Comparison of ENCODE assay signal across 1 cellular context in the genomic region with DNA sequence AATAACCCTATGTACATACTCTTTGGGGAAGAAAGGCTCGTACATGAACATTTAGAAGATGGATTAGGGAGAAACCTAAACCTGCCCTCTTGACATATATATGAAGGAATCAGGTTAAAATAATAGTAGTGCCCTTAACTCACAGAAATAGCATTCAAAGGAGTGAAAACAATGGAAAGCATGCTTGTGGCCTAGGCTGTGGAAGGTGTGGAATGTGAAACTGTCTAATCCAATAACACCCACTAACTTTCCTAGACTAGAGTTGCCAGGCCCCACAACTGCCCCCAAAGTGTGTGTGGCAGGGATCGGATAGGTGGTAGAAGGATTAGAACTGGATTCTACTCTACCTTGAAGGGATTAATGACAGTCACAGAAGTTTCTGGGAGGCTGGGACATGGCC.
TF ChIP-seq lines count a peak whose summit lies in the region.

No MANE protein-coding gene starts in this region.

TF ChIP-seq in H1, 55 proteins besides CTCF, POLR2A, EP300 and RAD21:
- no peak for TF ChIP-seq SP4 (IDR thresholded peaks at IDR 0.05; ENCODE audit: low read length)
- TF ChIP-seq CBX8 (IDR thresholded peaks at IDR 0.05; ENCODE audit: borderline replicate concordance, low read depth, low read length): no peak
- TF ChIP-seq CHD1 (IDR thresholded peaks at IDR 0.05; ENCODE audit: low read depth, low read length): no peak
- no peak for TF ChIP-seq SAP30 (IDR thresholded peaks at IDR 0.05; ENCODE audit: insufficient read depth, insufficient replicate concordance, low read length)
- TF ChIP-seq MAFK (IDR thresholded peaks at IDR 0.05; ENCODE audit: low read depth, low read length): no peak
- no peak for TF ChIP-seq SP2 (IDR thresholded peaks at IDR 0.05; ENCODE audit: low read length)
- TF ChIP-seq SIN3A (conservative IDR thresholded peaks at IDR 0.05 in 1 of 2, IDR thresholded peaks at IDR 0.05 in 1 of 2; ENCODE audit: low read depth in 1 of 2, low read length in 2 of 2): no peak
- TF ChIP-seq, protein P1, sequence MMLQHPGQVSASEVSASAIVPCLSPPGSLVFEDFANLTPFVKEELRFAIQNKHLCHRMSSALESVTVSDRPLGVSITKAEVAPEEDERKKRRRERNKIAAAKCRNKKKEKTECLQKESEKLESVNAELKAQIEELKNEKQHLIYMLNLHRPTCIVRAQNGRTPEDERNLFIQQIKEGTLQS (IDR thresholded peaks at IDR 0.05; ENCODE audit: insufficient read depth, low read depth, low read length): no peak
- no peak for TF ChIP-seq BACH1 (IDR thresholded peaks at IDR 0.05; ENCODE audit: low read length)
- TF ChIP-seq HDAC6 (IDR thresholded peaks at IDR 0.05; ENCODE audit: low read depth, low read length): no peak
- TF ChIP-seq ASH2L (IDR thresholded peaks at IDR 0.05; ENCODE audit: low read length): no peak
- no peak for TF ChIP-seq EZH2 (IDR thresholded peaks at IDR 0.05; ENCODE audit: low read depth, low read length, severe bottlenecking)
- TF ChIP-seq HDAC2 (IDR thresholded peaks at IDR 0.05; ENCODE audit: borderline replicate concordance in 1 of 2, low read depth in 2 of 2, low read length in 2 of 2): no peak
- no peak for TF ChIP-seq SIX5 (IDR thresholded peaks at IDR 0.05; ENCODE audit: low read depth, low read length)
- TF ChIP-seq TCF12 (IDR thresholded peaks at IDR 0.05; ENCODE audit: low read depth, low read length): no peak
- TF ChIP-seq FOSL1 (IDR thresholded peaks at IDR 0.05; ENCODE audit: insufficient read depth, low read depth, low read length): no peak
- no peak for TF ChIP-seq SIRT6 (IDR thresholded peaks at IDR 0.05; ENCODE audit: low read length)
TF ChIP-seq in H1: peak in this region for 0.
